8 cellular contexts compared by ENCODE assay signal in genomic region chr11:61162092-61162935, GRCh38. TPM values are rescaled to one million over a fixed set of nuclear protein-coding genes. Genes with fewer than 3 reads are reported as not detected.
DNase-seq lines count a peak whose midpoint lies in the region; ATAC-seq and TF ChIP-seq lines count a peak whose summit lies in the region.

No MANE protein-coding gene starts in this region.

- no peaks in the 10 kb centered on the region for H3K27me3 ChIP-seq in BLaER1 treated with 17β-estradiol and CSF1 and Interleukin-3, amounts not matched to agents 10 nM and 100 nM
- no peaks in the 10 kb centered on the region for H3K27me3 ChIP-seq in HCT116 (ENCODE audit: insufficient read depth, low read length)
- H3K27me3 ChIP-seq in PC-3 (ENCODE audit: low read length), result no peaks in the 10 kb centered on the region
- H3K27me3 ChIP-seq in lung (ENCODE audit: control insufficient read depth, insufficient read depth), result no peaks in the 10 kb centered on the region
- H3K27me3 ChIP-seq in testis, result no peaks in the 10 kb centered on the region

- peak overlapping the region; percentile 18 for H2AFZ ChIP-seq in HCT116 (ENCODE audit: low read depth, low read length, poor library complexity, severe bottlenecking)
- peak overlapping the region; percentile 82 for H2AFZ ChIP-seq in PC-3 (ENCODE audit: low read length)

- peak; percentile 82 for DNase-seq in HCT116 (ENCODE audit: low read depth, low spot score)
- peak; percentile 67 for DNase-seq in PC-3
- DNase-seq in cardiac fibroblast (ENCODE audit: low read depth in 2 of 2), result peak; percentile 41 to 64
- no peak for DNase-seq in lung (ENCODE audit: low spot score)
- peak; percentile 70 for DNase-seq in testis
- DNase-seq in GM10248 (ENCODE audit: extremely low spot score), result no peak
- DNase-seq in effector CD8-positive, alpha-beta T cell (lab: John Stamatoyannopoulos, UW), result no peak

- peak overlapping the region; percentile 83 to 97 (median 88) for H3K9ac ChIP-seq in BLaER1 treated with 17β-estradiol and CSF1 and Interleukin-3, amounts not matched to agents 10 nM and 100 nM
- peak overlapping the region; percentile 77 for H3K9ac ChIP-seq in HCT116 (ENCODE audit: low read length)
- peak overlapping the region; percentile 88 for H3K9ac ChIP-seq in PC-3 (ENCODE audit: low read length)

- H3K4me2 ChIP-seq in BLaER1 treated with 17β-estradiol and CSF1 and Interleukin-3, amounts not matched to agents 10 nM and 100 nM, result peak overlapping the region; percentile 72 to 96 (median 86)
- H3K4me2 ChIP-seq in HCT116 (ENCODE audit: low read length), result peak overlapping the region; percentile 89
- peak overlapping the region; percentile 83 for H3K4me2 ChIP-seq in PC-3 (ENCODE audit: low read length)

- peaks cover 11% of the 10 kb centered on the region for H3F3A ChIP-seq in PC-3 (ENCODE audit: low read length, unreplicated experiment)

- intact Hi-C loops in HCT116 (cut with micrococcal nuclease) (no loop called here), PC-3 (cut with micrococcal nuclease) (no loop called here), testis (cut with DNase I; ENCODE audit: low total_unique reads) (no loop called here)

- H3K36me3 ChIP-seq in BLaER1 treated with 17β-estradiol and CSF1 and Interleukin-3, amounts not matched to agents 10 nM and 100 nM, result peaks cover 0 to 17% (median 5%) of the 10 kb centered on the region in 11 experiments; a peak in 10 of 22 replicates
- H3K36me3 ChIP-seq in HCT116 (ENCODE audit: control insufficient read depth in 1 of 2, insufficient read depth in 2 of 2, low read length in 2 of 2), result peaks cover 0 to 7% of the 10 kb centered on the region in 2 experiments; a peak in 2 of 4 replicates
- peaks cover 3% of the 10 kb centered on the region; the same call in 1 of the 2 replicates for H3K36me3 ChIP-seq in PC-3 (ENCODE audit: low read depth, low read length)
- no peaks in the 10 kb centered on the region for H3K36me3 ChIP-seq in lung (ENCODE audit: control insufficient read depth in 2 of 2, insufficient read depth in 2 of 2, low read length in 2 of 2)
- H3K36me3 ChIP-seq in testis (ENCODE audit: low read depth, missing control alignments), result no peaks in the 10 kb centered on the region

- CTCF ChIA-PET in HCT116 (lab: Charles Lee) (no interaction called here), PC-3 (lab: Charles Lee) (interaction anchor here (0.6 kb wide), 1 partner anchor 263 kb away, joined by 4 read pairs; no protein-coding TSS in a partner anchor), GM10248 (lab: Yijun Ruan, JAX) (interaction anchor here (1.0 to 4.7 kb wide), 2 partner anchors 9 to 13 kb away, joined by 3 to 27 read pairs; no protein-coding TSS in a partner anchor)

- peaks cover 20 to 81% (median 50%) of the 10 kb centered on the region in 10 experiments for H3K4me1 ChIP-seq in BLaER1 treated with 17β-estradiol and CSF1 and Interleukin-3, amounts not matched to agents 10 nM and 100 nM
- H3K4me1 ChIP-seq in HCT116 (ENCODE audit: control insufficient read depth in 1 of 2, insufficient read depth in 2 of 2, low read length in 2 of 2) (peaks cover 19 to 35% of the 10 kb centered on the region in 2 experiments; a peak in 3 of 4 replicates), PC-3 (ENCODE audit: insufficient read depth, low read length) (peaks cover 40% of the 10 kb centered on the region), lung (ENCODE audit: control insufficient read depth in 2 of 2, insufficient read depth in 2 of 2, low read length in 2 of 2) (peaks cover 3 to 4% of the 10 kb centered on the region in 2 donors), testis (peaks cover 27% of the 10 kb centered on the region)

- H4K20me1 ChIP-seq in BLaER1 treated with 17β-estradiol and CSF1 and Interleukin-3, amounts not matched to agents 10 nM and 100 nM, result peaks cover 0 to 35% (median 11%) of the 10 kb centered on the region in 11 experiments; a peak in 10 of 22 replicates
- H4K20me1 ChIP-seq in HCT116 (ENCODE audit: insufficient read depth) (no peaks in the 10 kb centered on the region), PC-3 (ENCODE audit: low read length) (0 out of 2 replicates have a peak, but pooled peaks cover 5% of the 10 kb centered on the region)

- peak; percentile 32 for ATAC-seq in HCT116
- ATAC-seq in PC-3, result no peak
- no peak for ATAC-seq in lung (ENCODE audit: insufficient read depth, low FRiP score)

- TF ChIP-seq CTCF in HCT116 (IDR thresholded peaks at IDR 0.05 in 2 of 3, conservative IDR thresholded peaks at IDR 0.05 in 1 of 3; ENCODE audit: borderline replicate concordance in 1 of 3, insufficient read depth in 1 of 3, low read depth in 2 of 3, low read length in 2 of 3) (no peak), PC-3 (conservative IDR thresholded peaks at IDR 0.05; ENCODE audit: low read depth, low read length) (no peak), cardiac fibroblast (IDR thresholded peaks at IDR 0.05; ENCODE audit: low read depth, low read length) (no peak), lung (IDR thresholded peaks at IDR 0.05; ENCODE audit: control extremely low read depth, extremely low read depth) (no peak), testis (IDR thresholded peaks at IDR 0.05) (no peak), GM10248 (IDR thresholded peaks at IDR 0.05; ENCODE audit: control extremely low read depth, extremely low read depth, low read depth, missing control alignments) (no peak)

- 47 to 66% methylated on average over 8 of the region's 8 CpGs for WGBS in lung, 2 donors
- 53 to 55% methylated on average over 8 of the region's 8 CpGs for WGBS in testis, 2 donors

- H3K9me2 ChIP-seq in HCT116 (ENCODE audit: insufficient read depth) (no peaks in the 10 kb centered on the region), PC-3 (replicated peaks; ENCODE audit: low read length) (no peaks in the 10 kb centered on the region)

- H3K27ac ChIP-seq in BLaER1 treated with 17β-estradiol and CSF1 and Interleukin-3, amounts not matched to agents 10 nM and 100 nM, result peak overlapping the region; percentile 86 to 97 (median 94)
- H3K27ac ChIP-seq in HCT116 (ENCODE audit: low read depth, low read length) (peak overlapping the region; percentile 97), PC-3 (ENCODE audit: low read length) (peak overlapping the region; percentile 82; the same call in 1 of the 2 replicates), lung (ENCODE audit: low read depth in 1 of 2, low read length in 1 of 2) (peak overlapping the region; percentile 75 to 94), testis (peak overlapping the region; percentile 97 to 99)

- POLR2A ChIA-PET in HCT116 (lab: Charles Lee) (interaction anchor here (1.0 to 1.1 kb wide), 2 partner anchors 8 to 9 kb away, joined by 3 read pairs; no protein-coding TSS in a partner anchor), PC-3 (lab: Charles Lee; ENCODE audit: unreplicated experiment) (interaction anchor here (0.6 kb wide), 1 partner anchor 1625 kb away, joined by 3 read pairs; no protein-coding TSS in a partner anchor), GM10248 (lab: Yijun Ruan, JAX) (interaction anchor here (0.6 kb wide), 1 partner anchor 20 kb away, joined by 4 read pairs; no protein-coding TSS in a partner anchor)

- TSS peak; percentile 93 for BruUV-seq in HCT116 (replicated peaks; lab: Mats Ljungman, UMichigan)
- BruUV-seq in PC-3 (replicated peaks; lab: Mats Ljungman, UMichigan), result TSS peak; percentile 84

- H3K4me3 ChIP-seq in BLaER1 treated with 17β-estradiol and CSF1 and Interleukin-3, amounts not matched to agents 10 nM and 100 nM, result peak overlapping the region; percentile 60 to 78 (median 71)
- H3K4me3 ChIP-seq in HCT116 (replicated peaks in 1 of 2; ENCODE audit: low read depth in 1 of 2, low read length in 2 of 2) (peak overlapping the region; percentile 74 to 89), PC-3 (ENCODE audit: low read length) (peak overlapping the region; percentile 78), cardiac fibroblast (replicated peaks in 1 of 2; ENCODE audit: low read depth in 2 of 2, low read length in 2 of 2) (peak overlapping the region; percentile 66 to 76), lung (no peak overlapping the region), testis (peak overlapping the region; percentile 72 to 98)

- no peak for TF ChIP-seq POLR2A in HCT116 (IDR thresholded peaks at IDR 0.05; ENCODE audit: borderline replicate concordance, extremely low read depth, insufficient read depth, insufficient read length)
- TF ChIP-seq POLR2A in testis (IDR thresholded peaks at IDR 0.05), result no peak

- RAD21 ChIA-PET in HCT116 (lab: Charles Lee; ENCODE audit: low non-redundant PET in 1 of 2, low total read pairs in 2 of 2, uncharacterized antibody in 2 of 2, unreplicated experiment in 2 of 2), result no interaction called here

- H3K79me2 ChIP-seq in HCT116 (ENCODE audit: insufficient read depth, low read length), result peaks cover 33% of the 10 kb centered on the region
- peaks cover 32% of the 10 kb centered on the region for H3K79me2 ChIP-seq in PC-3 (ENCODE audit: low read length)

- no peak for TF ChIP-seq RAD21 in HCT116 (IDR thresholded peaks at IDR 0.05; ENCODE audit: low read depth)

- peaks cover 0 to 26% (median 0%) of the 10 kb centered on the region in 11 experiments; a peak in 7 of 22 replicates for H3K9me3 ChIP-seq in BLaER1 treated with 17β-estradiol and CSF1 and Interleukin-3, amounts not matched to agents 10 nM and 100 nM (replicated peaks in 1 of 11)
- H3K9me3 ChIP-seq in HCT116 (ENCODE audit: control insufficient read depth in 1 of 2, insufficient read depth in 1 of 2, low read depth in 1 of 2, low read length in 2 of 2) (no peaks in the 10 kb centered on the region), PC-3 (ENCODE audit: low read length) (no peaks in the 10 kb centered on the region), lung (ENCODE audit: control insufficient read depth in 2 of 2, insufficient read depth in 1 of 2, low read length in 1 of 2) (no peaks in the 10 kb centered on the region), testis (no peaks in the 10 kb centered on the region)

RNA-seq across cellular contexts. Expression of gene VPS37C, which starts 1.1 kb away (rescaled TPM):
- total RNA-seq in HCT116 (2021; ENCODE audit: unreplicated experiment) (23.1 TPM), PC-3 (2014; rRNA removed) (28.9 and 34.9 TPM in 2 replicates), lung (10 to 100 TPM; 14.8 to 35.8 TPM), testis (10 to 100 TPM; 29.1 to 31.0 TPM)
- polyA plus RNA-seq in HCT116 (2012), result 17.7 and 20.4 TPM in 2 replicates
- polyA plus RNA-seq in lung (10 to 100 TPM; 20.7 to 23.9 TPM), testis (ENCODE audit: insufficient read depth, low read depth, low replicate concordance) (36.9 TPM)

RNA-seq across cellular contexts. Expression of gene PGA3, which starts 41.0 kb away (rescaled TPM):
- total RNA-seq in HCT116 (2021; ENCODE audit: unreplicated experiment) (not detected), PC-3 (2014; rRNA removed) (not detected in 2 replicates), lung (not detected), testis (1 to 10 TPM in 1 of 2 donors, under 1 TPM in 1; 0.31 to 1.7 TPM)
- polyA plus RNA-seq in HCT116 (2012), result not detected in 2 replicates
- polyA plus RNA-seq in lung (under 1 TPM; 0.20 to 0.50 TPM), testis (ENCODE audit: insufficient read depth, low read depth, low replicate concordance) (1.7 TPM)

RNA-seq across cellular contexts. Expression of gene PGA4, which starts 59.8 kb away (rescaled TPM):
- total RNA-seq in HCT116 (2021; ENCODE audit: unreplicated experiment) (not detected), PC-3 (2014; rRNA removed) (not detected in 2 replicates), lung (1 to 10 TPM; 1.6 to 1.8 TPM), testis (under 1 TPM in 1 of 2 donors, not detected in 1; 0.56 TPM)
- not detected in 2 replicates for polyA plus RNA-seq in HCT116 (2012)
- polyA plus RNA-seq in lung (1 to 10 TPM in 1 of 2 donors, not detected in 1; 1.8 TPM), testis (ENCODE audit: insufficient read depth, low read depth, low replicate concordance) (7.2 TPM)

Comparison
In these comparisons a context has a peak if more than half of its experiments do, and no peak if none do; other contexts are left out.
1. DNase-seq: peak in HCT116 (single experiment), PC-3 (single experiment), cardiac fibroblast (2 of 2) and testis (single experiment); none in lung (single experiment), GM10248 (single experiment) and effector CD8-positive, alpha-beta T cell (single experiment).
2. Peak in every context shown above with its lines, with median percentiles within 50 percentile points of each other: H3K27ac ChIP-seq, H3K4me2 ChIP-seq and H3K9ac ChIP-seq.